In the genomic region with DNA sequence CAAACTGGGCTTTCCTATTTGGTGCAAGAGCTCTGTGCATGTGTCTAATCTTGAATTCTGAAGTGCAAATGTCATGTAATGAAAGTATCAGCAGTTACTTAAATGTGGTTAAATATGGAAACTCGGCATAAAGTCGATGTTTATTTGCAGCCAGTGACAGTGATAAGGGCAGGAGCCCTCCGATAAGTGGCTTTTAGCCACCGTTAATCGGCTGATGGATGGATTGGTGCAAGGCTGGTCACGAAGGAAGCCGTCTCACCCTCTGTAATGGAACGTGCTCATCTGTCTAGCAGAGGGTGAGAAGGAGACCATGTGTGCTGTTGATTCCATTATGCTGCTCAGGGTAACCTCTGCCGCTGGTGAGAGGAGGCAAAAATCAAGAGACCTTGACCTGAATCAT, we compare ENCODE assay signal across 22 cellular contexts.
"Had no signal": no experiment of that assay in that cellular context is flagged by ENCODE, and none has a peak within 500 bp of the region (broad histone marks: within the 10 kb centered on the region; RNA-seq: fewer than 3 reads in every experiment).

No MANE protein-coding gene starts in this region.

- H3K4me1 Mint-ChIP-seq: memory B cell; stimulated activated memory B cell treated with anti-CD40 and anti-IgM and Interleukin-4, amounts not matched to agents 10 μg/mL and 1 μg/mL and 100 μg/mL, for 72 hours had no signal

- H3K4me3 ChIP-seq: heart right ventricle, lower lobe of right lung, prostate gland, spleen, testis, tibial nerve had no signal

- H3K36me3 Mint-ChIP-seq: memory B cell; natural killer cell treated with Interleukin-12 subunit alpha and Interleukin-12 subunit beta and Interleukin-15 and Interleukin-18, amount 100 ng/mL, for 72 hours; stimulated activated memory B cell treated with anti-CD40 and anti-IgM and Interleukin-4, amounts not matched to agents 10 μg/mL and 1 μg/mL and 100 μg/mL, for 72 hours had no signal

- H3K4me1 ChIP-seq: lower lobe of right lung, parathyroid adenoma, prostate gland, spleen, testis, tibial nerve had no signal

- H3K36me3 ChIP-seq: heart right ventricle, lower lobe of right lung, prostate gland, spleen, tibial nerve had no signal

- H3K4me3 Mint-ChIP-seq: dendritic cell treated with granulocyte-macrophage colony-stimulating factor and Interleukin-4, amounts not matched to agents 40 ng/mL and 50 ng/mL, for 4 days; memory B cell; natural killer cell treated with Interleukin-12 subunit alpha and Interleukin-12 subunit beta and Interleukin-15 and Interleukin-18, amount 100 ng/mL, for 72 hours; stimulated activated memory B cell treated with anti-CD40 and anti-IgM and Interleukin-4, amounts not matched to agents 10 μg/mL and 1 μg/mL and 100 μg/mL, for 72 hours; stimulated activated naive CD8-positive, alpha-beta T cell treated with anti-CD3 and anti-CD28 coated beads, Interleukin-15, Interleukin-2, amounts not matched to agents 100 ng/mL and 50 ng/mL, for 24 hours had no signal

- H3K27me3 ChIP-seq: testis, tibial nerve had no signal

- H3K27ac ChIP-seq: heart right ventricle, lower lobe of right lung, parathyroid adenoma, prostate gland, spleen, testis, tibial nerve had no signal

- H3K9me3 ChIP-seq: heart right ventricle, lower lobe of right lung, prostate gland, spleen, testis, tibial nerve had no signal

- H3K9me3 Mint-ChIP-seq: dendritic cell treated with granulocyte-macrophage colony-stimulating factor and Interleukin-4, amounts not matched to agents 40 ng/mL and 50 ng/mL, for 4 days; memory B cell; natural killer cell treated with Interleukin-12 subunit alpha and Interleukin-12 subunit beta and Interleukin-15 and Interleukin-18, amount 100 ng/mL, for 72 hours; stimulated activated memory B cell treated with anti-CD40 and anti-IgM and Interleukin-4, amounts not matched to agents 10 μg/mL and 1 μg/mL and 100 μg/mL, for 72 hours; stimulated activated naive CD8-positive, alpha-beta T cell treated with anti-CD3 and anti-CD28 coated beads, Interleukin-15, Interleukin-2, amounts not matched to agents 100 ng/mL and 50 ng/mL, for 24 hours had no signal

- ATAC-seq: left lobe of liver; lower lobe of right lung; natural killer cell treated with Interleukin-12 subunit alpha and Interleukin-12 subunit beta and Interleukin-15 and Interleukin-18, amount 100 ng/mL, for 72 hours; sciatic nerve; stimulated activated memory B cell treated with anti-CD40 and anti-IgM and Interleukin-4, amounts not matched to agents 10 μg/mL and 1 μg/mL and 100 μg/mL, for 72 hours had no signal

- DNase-seq: cerebellar nuclear complex; foreskin melanocyte; heart right ventricle; hypothalamus; kidney glomerular epithelial cell; lower lobe of right lung; midbrain; spleen; stimulated activated CD4-positive, alpha-beta T cell treated with anti-CD3 and anti-CD28 coated beads, Interleukin-15, amount 100 ng/mL, for 24 hours; stimulated activated CD4-positive, alpha-beta T cell treated with anti-CD3 and anti-CD28 coated beads, Interleukin-1b, Interleukin-23, amount 100 ng/mL, for 48 hours; stimulated activated CD4-positive, alpha-beta T cell treated with anti-CD3 and anti-CD28 coated beads, Interleukin-4, amount 100 ng/mL, for 24 hours; testis had no signal

- H3K27ac Mint-ChIP-seq: dendritic cell treated with granulocyte-macrophage colony-stimulating factor and Interleukin-4, amounts not matched to agents 40 ng/mL and 50 ng/mL, for 4 days; memory B cell; natural killer cell treated with Interleukin-12 subunit alpha and Interleukin-12 subunit beta and Interleukin-15 and Interleukin-18, amount 100 ng/mL, for 72 hours; stimulated activated memory B cell treated with anti-CD40 and anti-IgM and Interleukin-4, amounts not matched to agents 10 μg/mL and 1 μg/mL and 100 μg/mL, for 72 hours; stimulated activated naive CD8-positive, alpha-beta T cell treated with anti-CD3 and anti-CD28 coated beads, Interleukin-15, Interleukin-2, amounts not matched to agents 100 ng/mL and 50 ng/mL, for 24 hours had no signal
